Comparison of ENCODE assay signal across 15 cellular contexts in genomic region chr15:92711457-92711831, GRCh38.
"Had no signal": no experiment of that assay in that cellular context is flagged by ENCODE, and none has a peak within 500 bp of the region (broad histone marks: within the 10 kb centered on the region; RNA-seq: fewer than 3 reads in every experiment).

No MANE protein-coding gene starts in this region.

- H3K36me3 ChIP-seq: heart left ventricle, lower lobe of right lung, sigmoid colon, suprapubic skin, uterus had no signal

- H3K27ac Mint-ChIP-seq: activated CD4-positive, alpha-beta memory T cell treated with anti-CD3 and anti-CD28 coated beads, Interleukin-2, amount 10 ng/mL, durations not matched to agents 7 days and 5 days; activated CD4-positive, alpha-beta T cell treated with anti-CD3 and anti-CD28 coated beads for 36 hours; activated naive CD8-positive, alpha-beta T cell treated with anti-CD3 and anti-CD28 coated beads, Interleukin-2, amount 10 ng/mL, durations not matched to agents 7 days and 5 days; natural killer cell; T-helper 2 cell treated with Interferon-gamma antibody and Interleukin-4, amounts not matched to agents 5 μg/mL and 100 μg/mL, for 36 hours had no signal

- H3K9me3 ChIP-seq: heart left ventricle, lower lobe of right lung, sigmoid colon, suprapubic skin, uterus had no signal

- H3K9me3 Mint-ChIP-seq: activated CD4-positive, alpha-beta memory T cell treated with anti-CD3 and anti-CD28 coated beads, Interleukin-2, amount 10 ng/mL, durations not matched to agents 7 days and 5 days; activated naive CD8-positive, alpha-beta T cell treated with anti-CD3 and anti-CD28 coated beads, Interleukin-2, amount 10 ng/mL, durations not matched to agents 7 days and 5 days; natural killer cell; T-helper 2 cell treated with Interferon-gamma antibody and Interleukin-4, amounts not matched to agents 5 μg/mL and 100 μg/mL, for 36 hours had no signal

- H3K4me3 ChIP-seq: heart left ventricle, lower lobe of right lung, sigmoid colon, suprapubic skin, uterus had no signal

- DNase-seq: activated CD4-positive, alpha-beta memory T cell treated with anti-CD3 and anti-CD28 coated beads, Interleukin-2, amount 10 ng/mL, durations not matched to agents 7 days and 5 days; activated CD4-positive, alpha-beta T cell treated with anti-CD3 and anti-CD28 coated beads for 36 hours; activated gamma-delta T cell treated with Interleukin-2 at 50 U/mL for 16 hours; activated naive CD8-positive, alpha-beta T cell treated with anti-CD3 and anti-CD28 coated beads, Interleukin-2, amount 10 ng/mL, durations not matched to agents 7 days and 5 days; activated T-cell treated with anti-CD3 and anti-CD28 coated beads, Interleukin-2, amount 50 U/mL, for 48 hours; foreskin melanocyte; lower lobe of right lung; natural killer cell; sigmoid colon; stimulated activated CD4-positive, alpha-beta T cell treated with anti-CD3 and anti-CD28 coated beads, Interleukin-12 subunit alpha, Interleukin-12 subunit beta, amount 100 ng/mL, for 4 hours; stimulated activated naive CD4-positive, alpha-beta T cell treated with Interleukin-2 at 50 U/mL for 16 hours; uterus had no signal

- H3K36me3 Mint-ChIP-seq: activated naive CD8-positive, alpha-beta T cell treated with anti-CD3 and anti-CD28 coated beads, Interleukin-2, amount 10 ng/mL, durations not matched to agents 7 days and 5 days; natural killer cell had no signal

- H3K27ac ChIP-seq: heart left ventricle, lower lobe of right lung, sigmoid colon, suprapubic skin, uterus had no signal

- ATAC-seq: activated CD4-positive, alpha-beta T cell treated with anti-CD3 and anti-CD28 coated beads for 36 hours; heart left ventricle; lower lobe of right lung; natural killer cell had no signal

- H3K4me3 Mint-ChIP-seq: activated CD4-positive, alpha-beta memory T cell treated with anti-CD3 and anti-CD28 coated beads, Interleukin-2, amount 10 ng/mL, durations not matched to agents 7 days and 5 days; activated CD4-positive, alpha-beta T cell treated with anti-CD3 and anti-CD28 coated beads for 36 hours; activated naive CD8-positive, alpha-beta T cell treated with anti-CD3 and anti-CD28 coated beads, Interleukin-2, amount 10 ng/mL, durations not matched to agents 7 days and 5 days; natural killer cell; T-helper 2 cell treated with Interferon-gamma antibody and Interleukin-4, amounts not matched to agents 5 μg/mL and 100 μg/mL, for 36 hours had no signal

- H3K27me3 ChIP-seq: sigmoid colon, suprapubic skin, uterus had no signal
